In genomic region chr17:18922596-18922995, GRCh38 we compare ENCODE assay signal across 11 cellular contexts. TPM values are rescaled to one million over a fixed set of nuclear protein-coding genes. Genes with fewer than 3 reads are reported as not detected.
A peak's percentile ranks its signal among the peaks of the same experiment; 100 is the strongest.
DNase-seq lines count a peak whose midpoint lies in the region; ATAC-seq and TF ChIP-seq lines count a peak whose summit lies in the region.
"Not testable (repeated sequence)": the region's sequence is repeated elsewhere in the genome, so short reads cannot be mapped to it uniquely, and the experiment has no call there.
"Had no signal": no experiment of that assay in that cellular context is flagged by ENCODE, and none has a peak within 500 bp of the region (broad histone marks: within the 10 kb centered on the region; RNA-seq: fewer than 3 reads in every experiment).

No MANE protein-coding gene starts in this region.

- not testable (repeated sequence) for H3F3A ChIP-seq in PC-3 (ENCODE audit: low read length, unreplicated experiment)

- not testable (repeated sequence) for H3K9me3 ChIP-seq in BLaER1; Karpas-422 (ENCODE audit: low read length); PC-3 (ENCODE audit: low read length); colonic mucosa

- POLR2A ChIA-PET in PC-3 (lab: Charles Lee; ENCODE audit: unreplicated experiment) = not testable (repeated sequence)

- not testable (repeated sequence) for DNase-seq in GM12864 (ENCODE audit: low read depth); PC-3; activated CD4-positive, alpha-beta T cell treated with anti-CD3 and anti-CD28 coated beads, Interleukin-2, amount 10 ng/mL, durations not matched to agents 24 days and 14 days; colonic mucosa; stimulated activated effector memory CD8-positive, alpha-beta T cell treated with anti-CD3 and anti-CD28 coated beads, Interleukin-12 subunit alpha, Interleukin-12 subunit beta, amount 100 ng/mL, for 72 hours (ENCODE audit: low spot score in 2 of 2)
- peak; percentile 64 for DNase-seq in Karpas-422

- intact Hi-C loops in PC-3 (cut with micrococcal nuclease); colonic mucosa (cut with DNase I): not testable (repeated sequence)
- intact Hi-C loops in activated CD4-positive, alpha-beta T cell treated with anti-CD3 and anti-CD28 coated beads, Interleukin-2, amount 10 ng/mL, durations not matched to agents 24 days and 14 days (cut with micrococcal nuclease) = loop anchor here (1.0 kb wide), 2 partner anchors 21 to 62 kb away; no protein-coding TSS in a partner anchor

- BruUV-seq in PC-3 (replicated peaks; lab: Mats Ljungman, UMichigan) = not testable (repeated sequence)

- not testable (repeated sequence) for H3K27me3 Mint-ChIP-seq in activated CD4-positive, alpha-beta T cell treated with anti-CD3 and anti-CD28 coated beads, Interleukin-2, amount 10 ng/mL, durations not matched to agents 24 days and 14 days; activated T-helper 17 cell treated with anti-CD3 and anti-CD28 coated beads, Interleukin-2, amount 50 U/mL, for 72 hours

- H3K79me2 ChIP-seq in Karpas-422 (ENCODE audit: low read length) = peaks cover 58% of the 10 kb centered on the region
- H3K79me2 ChIP-seq in PC-3 (ENCODE audit: low read length) = not testable (repeated sequence)

- H3K9ac ChIP-seq in BLaER1; Karpas-422 (ENCODE audit: low read length); colonic mucosa (ENCODE audit: low read depth in 2 of 2, low read length in 2 of 2): not testable (repeated sequence)
- H3K9ac ChIP-seq in PC-3 (ENCODE audit: low read length) = peak overlapping the region; percentile 55

- H3K36me3 ChIP-seq in BLaER1 = peaks cover 59% of the 10 kb centered on the region
- H3K36me3 ChIP-seq in Karpas-422 (ENCODE audit: insufficient read depth, low read length) = peaks cover 37% of the 10 kb centered on the region
- peaks cover 22% of the 10 kb centered on the region for H3K36me3 ChIP-seq in PC-3 (ENCODE audit: low read depth, low read length)
- H3K36me3 ChIP-seq in colonic mucosa = not testable (repeated sequence)

- CTCF ChIA-PET in PC-3 (lab: Charles Lee) = not testable (repeated sequence)

- H3K4me2 ChIP-seq in BLaER1 = peak overlapping the region; percentile 78; the same call in 1 of the 2 replicates
- peak overlapping the region; percentile 71 for H3K4me2 ChIP-seq in Karpas-422 (ENCODE audit: low read depth, low read length, poor library complexity, severe bottlenecking)
- peak overlapping the region; percentile 53; the same call in 1 of the 2 replicates for H3K4me2 ChIP-seq in PC-3 (ENCODE audit: low read length)

- peak overlapping the region; percentile 90 for H3K27ac Mint-ChIP-seq in activated CD4-positive, alpha-beta T cell treated with anti-CD3 and anti-CD28 coated beads, Interleukin-2, amount 10 ng/mL, durations not matched to agents 24 days and 14 days
- H3K27ac Mint-ChIP-seq in activated T-helper 17 cell treated with anti-CD3 and anti-CD28 coated beads, Interleukin-2, amount 50 U/mL, for 72 hours; stimulated activated effector memory CD8-positive, alpha-beta T cell treated with anti-CD3 and anti-CD28 coated beads, Interleukin-12 subunit alpha, Interleukin-12 subunit beta, amount 100 ng/mL, for 72 hours: not testable (repeated sequence)

- not testable (repeated sequence) for H2AFZ ChIP-seq in Karpas-422 (ENCODE audit: low read length); PC-3 (ENCODE audit: low read length)

- H3K4me1 Mint-ChIP-seq in activated CD4-positive, alpha-beta T cell treated with anti-CD3 and anti-CD28 coated beads, Interleukin-2, amount 10 ng/mL, durations not matched to agents 24 days and 14 days = peaks cover 48% of the 10 kb centered on the region
- peaks cover 38% of the 10 kb centered on the region for H3K4me1 Mint-ChIP-seq in activated T-helper 17 cell treated with anti-CD3 and anti-CD28 coated beads, Interleukin-2, amount 50 U/mL, for 72 hours
- peaks cover 41% of the 10 kb centered on the region for H3K4me1 Mint-ChIP-seq in stimulated activated effector memory CD8-positive, alpha-beta T cell treated with anti-CD3 and anti-CD28 coated beads, Interleukin-12 subunit alpha, Interleukin-12 subunit beta, amount 100 ng/mL, for 72 hours

- not testable (repeated sequence) for H3K4me3 ChIP-seq in BLaER1; Karpas-422 (ENCODE audit: low read length); PC-3 (ENCODE audit: low read length); colonic mucosa
- peak overlapping the region; percentile 8; the same call in 1 of the 2 replicates for H3K4me3 ChIP-seq in GM12864 (ENCODE audit: low read depth, low read length)

- not testable (repeated sequence) for H3K9me3 Mint-ChIP-seq in activated CD4-positive, alpha-beta T cell treated with anti-CD3 and anti-CD28 coated beads, Interleukin-2, amount 10 ng/mL, durations not matched to agents 24 days and 14 days; activated T-helper 17 cell treated with anti-CD3 and anti-CD28 coated beads, Interleukin-2, amount 50 U/mL, for 72 hours; stimulated activated effector memory CD8-positive, alpha-beta T cell treated with anti-CD3 and anti-CD28 coated beads, Interleukin-12 subunit alpha, Interleukin-12 subunit beta, amount 100 ng/mL, for 72 hours

- not testable (repeated sequence) for H3K4me3 Mint-ChIP-seq in activated CD4-positive, alpha-beta T cell treated with anti-CD3 and anti-CD28 coated beads, Interleukin-2, amount 10 ng/mL, durations not matched to agents 24 days and 14 days
- H3K4me3 Mint-ChIP-seq in activated T-helper 17 cell treated with anti-CD3 and anti-CD28 coated beads, Interleukin-2, amount 50 U/mL, for 72 hours = peak overlapping the region; percentile 66
- peak overlapping the region; percentile 49 for H3K4me3 Mint-ChIP-seq in stimulated activated effector memory CD8-positive, alpha-beta T cell treated with anti-CD3 and anti-CD28 coated beads, Interleukin-12 subunit alpha, Interleukin-12 subunit beta, amount 100 ng/mL, for 72 hours

- H3K4me1 ChIP-seq in BLaER1 (peaks cover 51% of the 10 kb centered on the region), Karpas-422 (ENCODE audit: low read length) (peaks cover 53% of the 10 kb centered on the region), PC-3 (ENCODE audit: insufficient read depth, low read length) (peaks cover 31% of the 10 kb centered on the region)
- not testable (repeated sequence) for H3K4me1 ChIP-seq in colonic mucosa

- H3K36me3 Mint-ChIP-seq in activated CD4-positive, alpha-beta T cell treated with anti-CD3 and anti-CD28 coated beads, Interleukin-2, amount 10 ng/mL, durations not matched to agents 24 days and 14 days (ENCODE audit: low read depth) = peaks cover 35% of the 10 kb centered on the region
- H3K36me3 Mint-ChIP-seq in activated T-helper 17 cell treated with anti-CD3 and anti-CD28 coated beads, Interleukin-2, amount 50 U/mL, for 72 hours (ENCODE audit: low read depth) = peaks cover 55% of the 10 kb centered on the region
- peaks cover 55% of the 10 kb centered on the region for H3K36me3 Mint-ChIP-seq in stimulated activated effector memory CD8-positive, alpha-beta T cell treated with anti-CD3 and anti-CD28 coated beads, Interleukin-12 subunit alpha, Interleukin-12 subunit beta, amount 100 ng/mL, for 72 hours

- not testable (repeated sequence) for H3K9me2 ChIP-seq in Karpas-422 (replicated peaks; ENCODE audit: insufficient read depth, low read length); PC-3 (replicated peaks; ENCODE audit: low read length)

- H3K27ac ChIP-seq in BLaER1 = not testable (repeated sequence)
- H3K27ac ChIP-seq in Karpas-422 (ENCODE audit: low read length) (peak overlapping the region; percentile 95), PC-3 (ENCODE audit: low read length) (peak overlapping the region; percentile 98), colonic mucosa (peak overlapping the region; percentile 46)

- ATAC-seq in PC-3; activated T-helper 17 cell treated with anti-CD3 and anti-CD28 coated beads, Interleukin-2, amount 50 U/mL, for 72 hours (replicated peaks); stimulated activated effector memory CD8-positive, alpha-beta T cell treated with anti-CD3 and anti-CD28 coated beads, Interleukin-12 subunit alpha, Interleukin-12 subunit beta, amount 100 ng/mL, for 72 hours: not testable (repeated sequence)

- H3K27me3 ChIP-seq in BLaER1; Karpas-422 (ENCODE audit: low read length); PC-3 (ENCODE audit: low read length); colonic mucosa: not testable (repeated sequence)

- not testable (repeated sequence) for TF ChIP-seq CTCF in GM12864 (IDR thresholded peaks at IDR 0.05; ENCODE audit: low read depth, low read length, missing control alignments); PC-3 (conservative IDR thresholded peaks at IDR 0.05; ENCODE audit: low read depth, low read length); colonic mucosa (IDR thresholded peaks at IDR 0.05)

- H4K20me1 ChIP-seq in BLaER1; Karpas-422 (ENCODE audit: insufficient read depth, low read depth, low read length); PC-3 (ENCODE audit: low read length): not testable (repeated sequence)

RNA-seq across cellular contexts. Expression of gene SLC5A10, which starts 29.4 kb away (rescaled TPM):
- total RNA-seq in Karpas-422 (2014; rRNA removed; shearing (Covaris generic); ENCODE audit: low replicate concordance) = not detected in 2 replicates
- total RNA-seq in PC-3 (2014; rRNA removed) = not detected in 2 replicates
- total RNA-seq in activated CD4-positive, alpha-beta T cell treated with anti-CD3 and anti-CD28 coated beads, Interleukin-2, amount 10 ng/mL, durations not matched to agents 24 days and 14 days = not detected in 2 replicates
- total RNA-seq in activated T-helper 17 cell treated with anti-CD3 and anti-CD28 coated beads, Interleukin-2, amount 50 U/mL, for 72 hours = not detected
- under 1 TPM in 1 of 2 donors, not detected in 1; 0.16 TPM for total RNA-seq in colonic mucosa
- total RNA-seq: A172; CD4-positive, alpha-beta T cell; G401 had no signal
